In the genomic region with DNA sequence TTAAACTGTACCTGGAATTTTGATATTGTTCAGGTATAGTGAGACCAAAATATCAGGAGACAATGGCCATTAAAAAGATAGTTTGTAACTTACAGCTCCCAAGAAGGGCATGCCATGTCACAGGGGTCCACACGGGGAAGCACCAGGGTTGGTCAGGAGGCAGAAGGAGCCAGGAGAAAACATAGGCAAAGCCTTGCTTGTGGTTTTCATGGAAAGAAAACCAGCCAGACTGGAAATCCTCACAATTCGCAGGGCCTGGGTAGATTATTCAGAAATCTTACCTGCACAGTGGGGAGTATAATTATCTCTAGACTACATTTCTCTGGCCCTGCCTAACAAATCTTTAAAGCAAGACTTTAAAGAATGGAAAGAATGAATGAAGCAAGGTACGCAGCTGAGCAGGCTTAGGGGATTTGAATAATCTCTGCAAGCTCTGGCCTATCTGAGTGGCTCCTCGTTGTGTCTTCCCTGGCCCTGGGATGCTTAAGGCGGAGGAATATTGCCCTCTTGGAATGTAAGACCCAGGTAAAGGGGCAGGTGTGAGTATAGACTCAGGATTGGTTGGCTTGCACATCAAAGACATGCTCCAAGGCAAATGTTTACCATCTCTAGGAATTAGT, we compare ENCODE assay signal across 20 cellular contexts.
DNase-seq lines count a peak whose midpoint lies in the region; ATAC-seq and TF ChIP-seq lines count a peak whose summit lies in the region.
"Had no signal": no experiment of that assay in that cellular context is flagged by ENCODE, and none has a peak within 500 bp of the region (broad histone marks: within the 10 kb centered on the region; RNA-seq: fewer than 3 reads in every experiment).

No MANE protein-coding gene starts in this region.

- peak overlapping the region; percentile 75 for H3K14ac ChIP-seq in trophoblast cell (ENCODE audit: low read length)

- H3K9me3 ChIP-seq in Caco-2 (no peaks in the 10 kb centered on the region), PC-3 (ENCODE audit: low read length) (no peaks in the 10 kb centered on the region), endodermal cell (ENCODE audit: control insufficient read depth, low read length) (no peaks in the 10 kb centered on the region), trophoblast cell (ENCODE audit: insufficient read depth, low read depth, low read length) (no peaks in the 10 kb centered on the region), right cardiac atrium (ENCODE audit: control insufficient read depth, low read length) (no peaks in the 10 kb centered on the region), adrenal gland (replicated peaks in 1 of 3) (no peaks in the 10 kb centered on the region), spleen (no peaks in the 10 kb centered on the region)
- H3K9me3 ChIP-seq: BE2C had no signal

- H3K4me2 ChIP-seq in PC-3 (ENCODE audit: low read length) (no peak overlapping the region), trophoblast cell (ENCODE audit: low read length) (no peak overlapping the region)

- POLR2A ChIA-PET in Caco-2 (lab: Charles Lee) (interaction anchor here (0.6 to 1.4 kb wide), 3 partner anchors 9 to 77 kb away, joined by 3 read pairs; no protein-coding TSS in a partner anchor), PC-3 (lab: Charles Lee; ENCODE audit: unreplicated experiment) (no interaction called here)

- no peaks in the 10 kb centered on the region for H3K79me2 ChIP-seq in PC-3 (ENCODE audit: low read length)
- H3K79me2 ChIP-seq in trophoblast cell (ENCODE audit: control insufficient read depth, insufficient read depth, low read length, poor library complexity) = no peaks in the 10 kb centered on the region

- no peak overlapping the region for H4K12ac ChIP-seq in trophoblast cell (ENCODE audit: low read depth, low read length)

- no peaks in the 10 kb centered on the region for H3K9me2 ChIP-seq in PC-3 (replicated peaks; ENCODE audit: low read length)

- DNase-seq in Caco-2 (peak; percentile 84 to 90), PC-3 (peak; percentile 10), endodermal cell (peak; percentile 60), trophoblast cell (peak; percentile 84 to 94), right cardiac atrium (no peak), GM19238 (ENCODE audit: insufficient read length, low spot score) (no peak), adrenal gland (no peak), spleen (no peak)
- DNase-seq: BE2C; CD4-positive, alpha-beta T cell; COR-L47; H7; KBM-7; MM.1S; NCI-H1092; NCI-H1436 treated with DMSO at 0.1 percent for 48 hours; NCI-H1930; NCI-H345; NCI-H524 had no signal

- no peak for TF ChIP-seq POLR2A in adrenal gland (IDR thresholded peaks at IDR 0.05)
- no peak for TF ChIP-seq POLR2A in spleen (IDR thresholded peaks at IDR 0.05)

- H2BK120ac ChIP-seq in trophoblast cell (ENCODE audit: insufficient read depth, low read length, poor library complexity) = peak overlapping the region; percentile 25

- no peak overlapping the region for H3K23ac ChIP-seq in trophoblast cell (ENCODE audit: low read length)

- H3F3A ChIP-seq in PC-3 (ENCODE audit: low read length, unreplicated experiment) = no peaks in the 10 kb centered on the region

- CTCF ChIA-PET in Caco-2 (lab: Charles Lee) = interaction anchor here (0.9 to 1.0 kb wide), 3 partner anchors 57 to 139 kb away, joined by 3 to 4 read pairs (median 3); no protein-coding TSS in a partner anchor
- CTCF ChIA-PET in PC-3 (lab: Charles Lee) = no interaction called here

- H3K27me3 ChIP-seq in Caco-2 (replicated peaks; ENCODE audit: control insufficient read depth, insufficient read depth, low read length) (no peaks in the 10 kb centered on the region), PC-3 (ENCODE audit: low read length) (no peaks in the 10 kb centered on the region), endodermal cell (ENCODE audit: control insufficient read depth, insufficient read depth, low read length, poor library complexity, severe bottlenecking) (no peaks in the 10 kb centered on the region), trophoblast cell (ENCODE audit: insufficient read depth, low read length) (no peaks in the 10 kb centered on the region), right cardiac atrium (ENCODE audit: control insufficient read depth, insufficient read depth) (no peaks in the 10 kb centered on the region), adrenal gland (no peaks in the 10 kb centered on the region), spleen (replicated peaks in 1 of 7) (no peaks in the 10 kb centered on the region)
- H3K27me3 ChIP-seq: BE2C had no signal

- no peak overlapping the region for H3K18ac ChIP-seq in trophoblast cell (ENCODE audit: low read length)

- BruUV-seq in Caco-2 (replicated peaks; lab: Mats Ljungman, UMichigan) (TSS peak; percentile 76), PC-3 (replicated peaks; lab: Mats Ljungman, UMichigan) (no TSS peak)

- H3K4ac ChIP-seq in trophoblast cell (ENCODE audit: low read depth, low read length) = peak overlapping the region; percentile 81

- peaks cover 11% of the 10 kb centered on the region for H3K79me1 ChIP-seq in trophoblast cell (ENCODE audit: low read length)

- H3K27ac ChIP-seq in PC-3 (ENCODE audit: low read length) (no peak overlapping the region), endodermal cell (ENCODE audit: low read depth, low read length) (no peak overlapping the region), trophoblast cell (ENCODE audit: low read depth, low read length) (peak overlapping the region; percentile 77), right cardiac atrium (ENCODE audit: low read length) (no peak overlapping the region), adrenal gland (no peak overlapping the region), spleen (no peak overlapping the region)

- H3K4me1 ChIP-seq in Caco-2 = peaks cover 25% of the 10 kb centered on the region
- no peaks in the 10 kb centered on the region; the same call in 1 of the 2 replicates for H3K4me1 ChIP-seq in PC-3 (ENCODE audit: insufficient read depth, low read length)
- peaks cover 4% of the 10 kb centered on the region for H3K4me1 ChIP-seq in endodermal cell (ENCODE audit: control insufficient read depth, insufficient read depth, low read length)
- peaks cover 6 to 10% of the 10 kb centered on the region in 2 experiments for H3K4me1 ChIP-seq in trophoblast cell (ENCODE audit: control insufficient read depth in 1 of 2, insufficient read depth in 2 of 2, low read length in 2 of 2)
- no peaks in the 10 kb centered on the region for H3K4me1 ChIP-seq in right cardiac atrium (ENCODE audit: control insufficient read depth, insufficient read depth, low read length)
- no peaks in the 10 kb centered on the region for H3K4me1 ChIP-seq in adrenal gland (replicated peaks in 1 of 2)
- H3K4me1 ChIP-seq in spleen = no peaks in the 10 kb centered on the region

- no peaks in the 10 kb centered on the region for H4K20me1 ChIP-seq in PC-3 (ENCODE audit: low read length)

- H3K36me3 ChIP-seq in Caco-2 (ENCODE audit: control insufficient read depth, insufficient read depth, low read length) = no peaks in the 10 kb centered on the region
- no peaks in the 10 kb centered on the region for H3K36me3 ChIP-seq in PC-3 (ENCODE audit: low read depth, low read length)
- no peaks in the 10 kb centered on the region for H3K36me3 ChIP-seq in endodermal cell (ENCODE audit: control insufficient read depth, insufficient read depth, low read length)
- no peaks in the 10 kb centered on the region for H3K36me3 ChIP-seq in trophoblast cell (ENCODE audit: control insufficient read depth in 1 of 2, insufficient read depth in 2 of 2, low read length in 2 of 2)
- H3K36me3 ChIP-seq in adrenal gland (replicated peaks in 1 of 2) = no peaks in the 10 kb centered on the region
- no peaks in the 10 kb centered on the region for H3K36me3 ChIP-seq in spleen
- H3K36me3 ChIP-seq: BE2C had no signal

- peak overlapping the region; percentile 62 for H4K91ac ChIP-seq in trophoblast cell (ENCODE audit: low read depth, low read length)

- H3K27me3 Mint-ChIP-seq in Caco-2 (ENCODE audit: insufficient read depth, unreplicated experiment) (no peaks in the 10 kb centered on the region), endodermal cell (ENCODE audit: insufficient read depth) (peaks cover 3% of the 10 kb centered on the region)
- H3K27me3 Mint-ChIP-seq: CD4-positive, alpha-beta T cell had no signal

- H3K9ac ChIP-seq in PC-3 (ENCODE audit: low read length) (no peak overlapping the region), endodermal cell (ENCODE audit: extremely low read depth, low read length, poor library complexity, severe bottlenecking) (peak overlapping the region; percentile 12), trophoblast cell (ENCODE audit: low read length) (no peak overlapping the region)

- H4K8ac ChIP-seq in trophoblast cell (ENCODE audit: low read depth, low read length) = no peak overlapping the region

- H3K4me3 Mint-ChIP-seq in Caco-2 (ENCODE audit: unreplicated experiment) = peak overlapping the region; percentile 52
- no peak overlapping the region for H3K4me3 Mint-ChIP-seq in endodermal cell
- H3K4me3 Mint-ChIP-seq: CD4-positive, alpha-beta T cell had no signal

- peak overlapping the region; percentile 79 for H2BK12ac ChIP-seq in trophoblast cell (ENCODE audit: low read length)

- 54 to 83% methylated on average over 2 to 5 of the region's 5 CpGs for WGBS in endodermal cell (ENCODE audit: insufficient coverage in 1 of 2, insufficient read length in 1 of 2), 2 experiments
- no CpG with 5 or more reads among the region's 5 CpGs for WGBS in trophoblast cell (ENCODE audit: extremely low coverage, insufficient coverage, insufficient read length)
- WGBS in right cardiac atrium = 95% methylated on average over 5 of the region's 5 CpGs
- 87 to 94% (median 90%) methylated on average over 5 of the region's 5 CpGs for WGBS in adrenal gland, 4 donors
- 86 to 95% (median 94%) methylated on average over 5 of the region's 5 CpGs for WGBS in spleen, 5 donors

- H3K36me3 Mint-ChIP-seq in Caco-2 (ENCODE audit: insufficient read depth, unreplicated experiment) (peaks cover 10% of the 10 kb centered on the region), endodermal cell (ENCODE audit: low read depth) (no peaks in the 10 kb centered on the region)

- no peak overlapping the region for H2AFZ ChIP-seq in PC-3 (ENCODE audit: low read length)
- H2AFZ ChIP-seq in trophoblast cell (ENCODE audit: insufficient read depth, low read length, poor library complexity) = no peak overlapping the region

- intact Hi-C loops in Caco-2 (cut with micrococcal nuclease; ENCODE audit: unreplicated experiment) = loop anchor here (1.0 kb wide), 7 partner anchors 28 to 168 kb away; no protein-coding TSS in a partner anchor
- intact Hi-C loops in PC-3 (cut with micrococcal nuclease) = no loop called here
- intact Hi-C loops in right cardiac atrium (cut with DNase I) = no loop called here
- intact Hi-C loops in adrenal gland (cut with DNase I) = no loop called here
- intact Hi-C loops in spleen (cut with DNase I; ENCODE audit: low total_unique reads) = no loop called here

- H3K4me3 ChIP-seq in Caco-2 (ENCODE audit: low read depth, low read length) = no peak overlapping the region
- no peak overlapping the region for H3K4me3 ChIP-seq in PC-3 (ENCODE audit: low read length)
- peak overlapping the region; percentile 6 for H3K4me3 ChIP-seq in endodermal cell (ENCODE audit: low read length)
- no peak overlapping the region for H3K4me3 ChIP-seq in trophoblast cell (ENCODE audit: low read depth, low read length)
- no peak overlapping the region for H3K4me3 ChIP-seq in right cardiac atrium (ENCODE audit: low read length)
- H3K4me3 ChIP-seq in adrenal gland = no peak overlapping the region
- no peak overlapping the region for H3K4me3 ChIP-seq in spleen

- H3K4me1 Mint-ChIP-seq in Caco-2 (ENCODE audit: low read depth, unreplicated experiment) (peaks cover 50% of the 10 kb centered on the region), endodermal cell (peaks cover 19% of the 10 kb centered on the region)

- ATAC-seq in PC-3 (no peak), right cardiac atrium (no peak)
- ATAC-seq: Right ventricle myocardium inferior had no signal

- H3K9me3 Mint-ChIP-seq in Caco-2 (ENCODE audit: unreplicated experiment) (peaks cover 4% of the 10 kb centered on the region), endodermal cell (peaks cover 2% of the 10 kb centered on the region)
- H3K9me3 Mint-ChIP-seq: CD4-positive, alpha-beta T cell had no signal

- TF ChIP-seq CTCF in Caco-2 (IDR thresholded peaks at IDR 0.05; ENCODE audit: insufficient read depth in 1 of 2, low read depth in 1 of 2, low read length in 1 of 2, severe bottlenecking in 1 of 2, unreplicated experiment in 1 of 2) (no peak), PC-3 (conservative IDR thresholded peaks at IDR 0.05; ENCODE audit: low read depth, low read length) (no peak), endodermal cell (conservative IDR thresholded peaks at IDR 0.05) (peak; percentile 45), adrenal gland (IDR thresholded peaks at IDR 0.05) (no peak), spleen (IDR thresholded peaks at IDR 0.05 in 8 of 11, conservative IDR thresholded peaks at IDR 0.05 in 3 of 11) (no peak)

- H2AK5ac ChIP-seq in trophoblast cell (ENCODE audit: low read length) = no peak overlapping the region

- H3K27ac Mint-ChIP-seq in Caco-2 (ENCODE audit: unreplicated experiment) (peak overlapping the region; percentile 95), endodermal cell (peak overlapping the region; percentile 22)
- H3K27ac Mint-ChIP-seq: CD4-positive, alpha-beta T cell had no signal

- H2BK5ac ChIP-seq in trophoblast cell (ENCODE audit: low read depth, low read length, poor library complexity) = peak overlapping the region; percentile 76

Comparison
In these comparisons a context has a peak if more than half of its experiments do, and no peak if none do; other contexts are left out.
1. DNase-seq: peak in Caco-2 (2 of 2), PC-3 (single experiment), endodermal cell (single experiment) and trophoblast cell (2 of 2); none in right cardiac atrium (0 of 3), GM19238 (single experiment), adrenal gland (0 of 7) and spleen (single experiment).